In the genomic region with DNA sequence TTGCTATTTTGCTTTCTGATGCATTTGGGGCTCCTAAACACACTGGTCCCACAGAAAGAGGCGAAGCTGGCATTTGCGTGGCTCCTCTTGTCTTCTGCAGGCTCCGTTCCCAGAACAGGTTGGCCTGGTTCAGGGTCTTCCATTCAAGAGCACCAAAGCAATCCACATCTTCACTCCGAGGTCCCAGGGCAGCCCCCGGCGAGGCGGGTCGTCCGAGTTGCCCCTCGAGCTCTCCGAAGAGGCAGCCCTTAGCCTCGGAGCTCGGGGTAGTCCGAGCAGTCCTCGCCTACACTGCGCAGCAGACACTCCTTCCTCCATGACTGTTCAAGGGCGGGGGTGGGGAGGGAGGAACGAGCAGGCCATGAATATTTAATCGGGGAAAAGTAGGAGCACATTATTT, we compare ENCODE assay signal across 16 cellular contexts.
"Had no signal": no experiment of that assay in that cellular context is flagged by ENCODE, and none has a peak within 500 bp of the region (broad histone marks: within the 10 kb centered on the region; RNA-seq: fewer than 3 reads in every experiment).

No MANE protein-coding gene starts in this region.

- H3K4me1 ChIP-seq: colonic mucosa, stomach had no signal

- DNase-seq: activated CD4-positive, alpha-beta memory T cell treated with anti-CD3 and anti-CD28 coated beads for 36 hours; activated gamma-delta T cell; activated naive CD8-positive, alpha-beta T cell treated with anti-CD3 and anti-CD28 coated beads for 36 hours; activated T-cell treated with anti-CD3 and anti-CD28 coated beads, Interleukin-2, amount 50 U/mL, for 48 hours; colonic mucosa; effector CD4-positive, alpha-beta T cell; mucosa of descending colon; natural killer cell; stimulated activated CD4-positive, alpha-beta T cell treated with anti-CD3 and anti-CD28 coated beads, Interleukin-4, amount 100 ng/mL, for 1 hour; stomach; T-helper 9 cell had no signal

- FAIRE-seq: frontal cortex had no signal

- H3K27me3 ChIP-seq: ascending aorta, cardiac muscle cell, colonic mucosa, stomach, tibial nerve had no signal

- ATAC-seq: mucosa of descending colon, natural killer cell had no signal

- H3K9me3 ChIP-seq: ascending aorta, colonic mucosa, mucosa of descending colon had no signal

- H3K4me3 ChIP-seq: ascending aorta, cardiac muscle cell, colonic mucosa, lung, mucosa of descending colon, stomach, tibial nerve had no signal

- H3K36me3 ChIP-seq: ascending aorta, cardiac muscle cell, colonic mucosa, stomach, tibial nerve had no signal

- H3K27ac ChIP-seq: ascending aorta, cardiac muscle cell, colonic mucosa, stomach, tibial nerve had no signal
